In the genomic region with DNA sequence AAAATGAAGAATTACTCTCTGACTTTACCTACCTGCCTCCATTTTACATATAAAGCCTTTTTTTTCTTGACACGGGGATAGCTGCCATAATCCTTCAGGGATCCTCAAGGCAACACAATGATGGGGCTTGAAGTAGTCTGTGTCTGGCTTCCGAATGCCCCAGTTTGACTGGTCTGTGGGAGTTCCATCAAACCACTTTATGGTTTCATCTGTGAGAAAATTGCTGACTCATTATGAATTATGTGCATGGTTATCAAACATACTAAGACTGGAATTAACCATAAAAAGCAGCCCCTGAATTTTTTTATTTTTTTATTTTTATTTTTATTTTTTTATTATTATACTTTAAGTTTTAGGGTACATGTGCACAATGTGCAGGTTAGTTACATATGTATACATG, we compare ENCODE assay signal across 25 cellular contexts.
"Had no signal": no experiment of that assay in that cellular context is flagged by ENCODE, and none has a peak within 500 bp of the region (broad histone marks: within the 10 kb centered on the region; RNA-seq: fewer than 3 reads in every experiment).

No MANE protein-coding gene starts in this region.

- H3K4me1 ChIP-seq: parathyroid adenoma, prostate gland had no signal

- H3K36me3 ChIP-seq: gastrocnemius medialis, heart right ventricle, prostate gland, stomach, thoracic aorta, transverse colon had no signal

- H3K9ac ChIP-seq: parathyroid adenoma had no signal

- H3K4me3 ChIP-seq: gastrocnemius medialis, heart right ventricle, prostate gland, skin epidermis, stomach, thoracic aorta, transverse colon had no signal

- DNase-seq: cortex of kidney; effector memory CD4-positive, alpha-beta T cell; gastrocnemius medialis; heart right ventricle; hypothalamus; kidney glomerular epithelial cell; mesendoderm; naive B cell; occipital lobe; retina; stimulated activated CD4-positive, alpha-beta T cell treated with anti-CD3 and anti-CD28 coated beads, Interleukin-2, amount 100 ng/mL, for 24 hours; stimulated activated CD4-positive, alpha-beta T cell treated with anti-CD3 and anti-CD28 coated beads, Interleukin-4, amount 100 ng/mL, for 4 hours; stimulated activated naive CD4-positive, alpha-beta T cell; stomach; substantia nigra; transverse colon had no signal

- H3K9me3 ChIP-seq: gastrocnemius medialis, heart right ventricle, prostate gland, stomach, thoracic aorta, transverse colon had no signal

- H2AFZ ChIP-seq: parathyroid adenoma had no signal

- H3K79me2 ChIP-seq: parathyroid adenoma had no signal

- FAIRE-seq: endometrium, islet of Langerhans had no signal

- H3K27ac ChIP-seq: gastrocnemius medialis, parathyroid adenoma, prostate gland, stomach, transverse colon had no signal

- H3K4me1 Mint-ChIP-seq: naive B cell had no signal

- ATAC-seq: esophagus mucosa, gastrocnemius medialis, heart right ventricle, sciatic nerve had no signal

- H3K9me3 Mint-ChIP-seq: naive B cell, nephron had no signal

- H3K27me3 ChIP-seq: gastrocnemius medialis, heart right ventricle, stomach, transverse colon had no signal

- H3K36me3 Mint-ChIP-seq: naive B cell had no signal

- H3K27ac Mint-ChIP-seq: naive B cell, nephron had no signal

- H3K4me3 Mint-ChIP-seq: naive B cell, nephron had no signal
